In the genomic region with DNA sequence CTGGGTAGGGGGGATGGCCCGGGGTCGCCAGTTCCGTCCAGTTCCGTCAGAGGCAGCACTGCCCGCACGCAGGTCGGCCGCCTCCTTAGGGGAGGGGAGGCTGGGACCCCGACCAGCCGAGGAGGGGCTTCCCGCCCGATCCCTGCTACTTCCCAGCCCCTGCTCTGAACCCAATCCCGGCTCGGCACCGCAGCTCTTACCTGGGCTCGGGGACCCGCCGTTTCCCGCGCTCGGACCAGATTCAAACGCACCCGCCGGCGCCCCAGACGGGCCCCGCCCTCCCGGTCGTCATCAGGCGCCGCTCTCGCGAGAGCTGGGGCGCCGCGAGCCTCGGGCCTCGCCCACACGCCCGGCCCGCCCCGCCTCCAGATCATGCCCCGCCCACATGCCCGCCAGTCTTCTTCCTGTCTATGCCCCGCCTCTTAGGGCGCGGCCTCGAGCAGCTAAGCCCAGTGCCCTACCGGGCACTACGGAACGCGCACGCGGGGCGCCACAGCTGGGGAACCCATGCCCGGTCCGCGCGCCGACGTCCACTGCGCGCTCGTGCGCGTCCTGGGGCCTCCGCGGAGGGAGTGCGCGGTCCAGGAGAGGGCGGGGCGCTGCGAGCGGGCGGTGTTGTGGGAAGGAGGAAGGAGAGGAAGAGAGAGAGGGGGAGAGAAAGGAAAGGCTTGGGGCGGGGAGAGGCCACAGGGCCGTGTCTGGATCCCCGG, we compare ENCODE assay signal across 8 cellular contexts. TPM values are rescaled to one million over a fixed set of nuclear protein-coding genes. Genes with fewer than 3 reads are reported as not detected.
DNase-seq lines count a peak whose midpoint lies in the region; TF ChIP-seq lines count a peak whose summit lies in the region.

A gene with protein sequence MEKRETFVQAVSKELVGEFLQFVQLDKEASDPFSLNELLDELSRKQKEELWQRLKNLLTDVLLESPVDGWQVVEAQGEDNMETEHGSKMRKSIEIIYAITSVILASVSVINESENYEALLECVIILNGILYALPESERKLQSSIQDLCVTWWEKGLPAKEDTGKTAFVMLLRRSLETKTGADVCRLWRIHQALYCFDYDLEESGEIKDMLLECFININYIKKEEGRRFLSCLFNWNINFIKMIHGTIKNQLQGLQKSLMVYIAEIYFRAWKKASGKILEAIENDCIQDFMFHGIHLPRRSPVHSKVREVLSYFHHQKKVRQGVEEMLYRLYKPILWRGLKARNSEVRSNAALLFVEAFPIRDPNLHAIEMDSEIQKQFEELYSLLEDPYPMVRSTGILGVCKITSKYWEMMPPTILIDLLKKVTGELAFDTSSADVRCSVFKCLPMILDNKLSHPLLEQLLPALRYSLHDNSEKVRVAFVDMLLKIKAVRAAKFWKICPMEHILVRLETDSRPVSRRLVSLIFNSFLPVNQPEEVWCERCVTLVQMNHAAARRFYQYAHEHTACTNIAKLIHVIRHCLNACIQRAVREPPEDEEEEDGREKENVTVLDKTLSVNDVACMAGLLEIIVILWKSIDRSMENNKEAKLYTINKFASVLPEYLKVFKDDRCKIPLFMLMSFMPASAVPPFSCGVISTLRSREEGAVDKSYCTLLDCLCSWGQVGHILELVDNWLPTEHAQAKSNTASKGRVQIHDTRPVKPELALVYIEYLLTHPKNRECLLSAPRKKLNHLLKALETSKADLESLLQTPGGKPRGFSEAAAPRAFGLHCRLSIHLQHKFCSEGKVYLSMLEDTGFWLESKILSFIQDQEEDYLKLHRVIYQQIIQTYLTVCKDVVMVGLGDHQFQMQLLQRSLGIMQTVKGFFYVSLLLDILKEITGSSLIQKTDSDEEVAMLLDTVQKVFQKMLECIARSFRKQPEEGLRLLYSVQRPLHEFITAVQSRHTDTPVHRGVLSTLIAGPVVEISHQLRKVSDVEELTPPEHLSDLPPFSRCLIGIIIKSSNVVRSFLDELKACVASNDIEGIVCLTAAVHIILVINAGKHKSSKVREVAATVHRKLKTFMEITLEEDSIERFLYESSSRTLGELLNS (minus strand): TSS at position 281 of the 710 bp plus-strand sequence. CDS start 2,905 bp downstream, outside the sequence.

- H3K27ac ChIP-seq in suprapubic skin: peak within 1 kb of the TSS; percentile 87

- 0% methylated on average over 10 of the region's 78 CpGs for WGBS in suprapubic skin

- no peaks in the 10 kb centered on the region for H3K9me3 ChIP-seq in suprapubic skin

- TF ChIP-seq CTCF in HFF-Myc (IDR thresholded peaks at IDR 0.05; ENCODE audit: low read depth, low read length, missing control alignments) (peak; percentile 6), suprapubic skin (IDR thresholded peaks at IDR 0.05) (peak; percentile 47 to 57)

- H3K27me3 Mint-ChIP-seq in activated naive CD4-positive, alpha-beta T cell treated with anti-CD3 and anti-CD28 coated beads, Interleukin-2, amount 10 ng/mL, durations not matched to agents 7 days and 5 days: no peaks in the 10 kb centered on the region

- peaks cover 14% of the 10 kb centered on the region for H3K4me1 ChIP-seq in suprapubic skin

- peak within 1 kb of the TSS; percentile 94 for H3K4me3 ChIP-seq in HFF-Myc (replicated peaks; ENCODE audit: low read depth, low read length)
- H3K4me3 ChIP-seq in suprapubic skin: peak within 1 kb of the TSS; percentile 85

- H3K27ac Mint-ChIP-seq in activated naive CD4-positive, alpha-beta T cell treated with anti-CD3 and anti-CD28 coated beads, Interleukin-2, amount 10 ng/mL, durations not matched to agents 7 days and 5 days: peak within 1 kb of the TSS; percentile 90

- H3K4me1 Mint-ChIP-seq in activated naive CD4-positive, alpha-beta T cell treated with anti-CD3 and anti-CD28 coated beads, Interleukin-2, amount 10 ng/mL, durations not matched to agents 7 days and 5 days: peaks cover 48% of the 10 kb centered on the region

- peak; percentile 98 for DNase-seq in GM04504 (ENCODE audit: low read depth)
- peak; percentile 83 for DNase-seq in HFF-Myc (ENCODE audit: extremely low read depth, low read depth)
- DNase-seq in NAMALWA (ENCODE audit: low spot score): peak; percentile 98
- DNase-seq in SK-N-DZ (ENCODE audit: low spot score): peak; percentile 97
- DNase-seq in activated naive CD4-positive, alpha-beta T cell treated with anti-CD3 and anti-CD28 coated beads, Interleukin-2, amount 10 ng/mL, durations not matched to agents 7 days and 5 days: peak; percentile 98
- DNase-seq in germinal center (ENCODE audit: low spot score): peak; percentile 97
- DNase-seq in nucleus accumbens (lab: John Stamatoyannopoulos, UW): peak; percentile 55 to 98 (median 94)
- peak; percentile 97 to 98 for DNase-seq in suprapubic skin (ENCODE audit: low spot score in 2 of 2)

- H3K9me3 Mint-ChIP-seq in activated naive CD4-positive, alpha-beta T cell treated with anti-CD3 and anti-CD28 coated beads, Interleukin-2, amount 10 ng/mL, durations not matched to agents 7 days and 5 days: peaks cover 8% of the 10 kb centered on the region

- TF ChIP-seq POLR2A in suprapubic skin (IDR thresholded peaks at IDR 0.05): no peak

- no peaks in the 10 kb centered on the region for H3K36me3 ChIP-seq in suprapubic skin

- H3K27me3 ChIP-seq in suprapubic skin: no peaks in the 10 kb centered on the region

- TF ChIP-seq EP300 in suprapubic skin (IDR thresholded peaks at IDR 0.05): no peak

- H3K36me3 Mint-ChIP-seq in activated naive CD4-positive, alpha-beta T cell treated with anti-CD3 and anti-CD28 coated beads, Interleukin-2, amount 10 ng/mL, durations not matched to agents 7 days and 5 days: peaks cover 48% of the 10 kb centered on the region

- H3K4me3 Mint-ChIP-seq in activated naive CD4-positive, alpha-beta T cell treated with anti-CD3 and anti-CD28 coated beads, Interleukin-2, amount 10 ng/mL, durations not matched to agents 7 days and 5 days: peak within 1 kb of the TSS; percentile 91

- CTCF ChIA-PET in activated naive CD4-positive, alpha-beta T cell treated with anti-CD3 and anti-CD28 coated beads, Interleukin-2, amount 10 ng/mL, durations not matched to agents 7 days and 5 days (lab: Charles Lee): interaction anchor here (1.0 kb wide), 2 partner anchors 11 to 272 kb away, joined by 3 to 4 read pairs; no protein-coding TSS in a partner anchor

RNA-seq across cellular contexts. Expression of the gene that starts here (rescaled TPM):
- 55.3 and 58.4 TPM in 2 replicates for polyA plus RNA-seq in SK-N-DZ (2014; cell fraction: cytosol; rRNA removed)
- 63.1 and 82.0 TPM in 2 replicates for polyA plus RNA-seq in SK-N-DZ (2014; cell fraction: nucleus; rRNA removed)
- total RNA-seq in suprapubic skin: 10 to 100 TPM in 1 of 4 donors, 1 to 10 TPM in 3; 5.6 to 11.4 (median 7.2) TPM

Comparison
In these comparisons a context has a peak if more than half of its experiments do, and no peak if none do; other contexts are left out.
1. Peak in every context shown above with its lines: DNase-seq, H3K4me3 ChIP-seq and H3K27ac ChIP-seq.